In genomic region chr6:125357515-125358256, GRCh38 we compare ENCODE assay signal across 9 cellular contexts. TPM values are rescaled to one million over a fixed set of nuclear protein-coding genes. Genes with fewer than 3 reads are reported as not detected.
DNase-seq lines count a peak whose midpoint lies in the region; ATAC-seq and FAIRE-seq lines count a peak whose summit lies in the region.
"Had no signal": no experiment of that assay in that cellular context is flagged by ENCODE, and none has a peak within 500 bp of the region (broad histone marks: within the 10 kb centered on the region; RNA-seq: fewer than 3 reads in every experiment).

No MANE protein-coding gene starts in this region.

- no peaks in the 10 kb centered on the region for H3K9me3 Mint-ChIP-seq in naive thymus-derived CD4-positive, alpha-beta T cell
- H3K9me3 Mint-ChIP-seq: activated naive CD4-positive, alpha-beta T cell treated with anti-CD3 and anti-CD28 coated beads, Interleukin-2, amount 50 U/mL, for 72 hours had no signal

- no peaks in the 10 kb centered on the region for H3K36me3 ChIP-seq in naive thymus-derived CD4-positive, alpha-beta T cell (ENCODE audit: control insufficient read depth in 2 of 3, insufficient read depth in 3 of 3, low read length in 3 of 3)
- no peaks in the 10 kb centered on the region for H3K36me3 ChIP-seq in H7 (replicated peaks; ENCODE audit: control insufficient read depth, insufficient read depth, low read length)

- DNase-seq in NCI-H69 (lab: John Stamatoyannopoulos, UW): peak; percentile 75
- peak in 3 of 9 donors; percentile 16 to 35 (median 16) for DNase-seq in naive thymus-derived CD4-positive, alpha-beta T cell
- no peak for DNase-seq in H7
- DNase-seq in NCI-H1048 (lab: John Stamatoyannopoulos, UW): no peak
- DNase-seq in SW480 (ENCODE audit: low spot score): no peak
- no peak for DNase-seq in urothelium cell line (ENCODE audit: low spot score)

- ATAC-seq in GM18873 (IDR thresholded peaks at IDR 0.05; ENCODE audit: low FRiP score, unreplicated experiment): peak; percentile 58
- ATAC-seq in HG02571 (IDR thresholded peaks at IDR 0.05; ENCODE audit: unreplicated experiment): peak; percentile 61
- ATAC-seq in naive thymus-derived CD4-positive, alpha-beta T cell: peak; percentile 32

- peaks cover 3 to 16% (median 6%) of the 10 kb centered on the region in 7 donors for H3K4me1 Mint-ChIP-seq in naive thymus-derived CD4-positive, alpha-beta T cell

- no peak overlapping the region for H3K4me3 ChIP-seq in naive thymus-derived CD4-positive, alpha-beta T cell (ENCODE audit: low read length)
- no peak overlapping the region for H3K4me3 ChIP-seq in H7 (ENCODE audit: insufficient read depth, low read depth, low read length)

- peaks cover 15 to 37% (median 22%) of the 10 kb centered on the region in 5 donors for H3K27me3 Mint-ChIP-seq in naive thymus-derived CD4-positive, alpha-beta T cell

- H3K4me1 ChIP-seq in naive thymus-derived CD4-positive, alpha-beta T cell (ENCODE audit: control insufficient read depth in 2 of 2, insufficient read depth in 2 of 2, low read length in 2 of 2): no peaks in the 10 kb centered on the region

- H3K36me3 Mint-ChIP-seq in naive thymus-derived CD4-positive, alpha-beta T cell: peaks cover 0 to 3% (median 0%) of the 10 kb centered on the region in 5 donors

- no peaks in the 10 kb centered on the region for H3K9me3 ChIP-seq in naive thymus-derived CD4-positive, alpha-beta T cell (ENCODE audit: control insufficient read depth in 2 of 3, low read length in 3 of 3)

- no peak for FAIRE-seq in urothelium cell line (lab: Jason Lieb, UNC)

- H3K4me3 Mint-ChIP-seq in naive thymus-derived CD4-positive, alpha-beta T cell: no peak overlapping the region

- peaks cover 0 to 3% of the 10 kb centered on the region in 2 donors for H3K27me3 ChIP-seq in naive thymus-derived CD4-positive, alpha-beta T cell (ENCODE audit: control insufficient read depth in 2 of 2, insufficient read depth in 2 of 2, low read length in 2 of 2)
- no peaks in the 10 kb centered on the region for H3K27me3 ChIP-seq in H7 (ENCODE audit: control insufficient read depth, insufficient read depth, low read length)

- intact Hi-C loops in naive thymus-derived CD4-positive, alpha-beta T cell (cut with micrococcal nuclease): no loop called here

- no peak overlapping the region for H3K27ac Mint-ChIP-seq in naive thymus-derived CD4-positive, alpha-beta T cell
- H3K27ac Mint-ChIP-seq: activated naive CD4-positive, alpha-beta T cell treated with anti-CD3 and anti-CD28 coated beads, Interleukin-2, amount 50 U/mL, for 72 hours had no signal

- POLR2A ChIA-PET in naive thymus-derived CD4-positive, alpha-beta T cell (lab: Charles Lee): no interaction called here

- no peak overlapping the region for H3K27ac ChIP-seq in naive thymus-derived CD4-positive, alpha-beta T cell (ENCODE audit: low read depth, low read length)

- CTCF ChIA-PET in naive thymus-derived CD4-positive, alpha-beta T cell (lab: Charles Lee): no interaction called here

RNA-seq across cellular contexts. Expression of gene HDDC2, which starts 55.9 kb away (rescaled TPM):
- total RNA-seq in naive thymus-derived CD4-positive, alpha-beta T cell: 10 to 100 TPM; 33.4 to 58.5 (median 54.8) TPM
- polyA plus RNA-seq in naive thymus-derived CD4-positive, alpha-beta T cell: 100 to 1,000 TPM; 116 TPM
- total RNA-seq in H7 (2014; rRNA removed; shearing (Covaris generic)): 109 and 118 TPM in 2 replicates
